Comparison of ENCODE assay signal across 27 cellular contexts in the genomic region with DNA sequence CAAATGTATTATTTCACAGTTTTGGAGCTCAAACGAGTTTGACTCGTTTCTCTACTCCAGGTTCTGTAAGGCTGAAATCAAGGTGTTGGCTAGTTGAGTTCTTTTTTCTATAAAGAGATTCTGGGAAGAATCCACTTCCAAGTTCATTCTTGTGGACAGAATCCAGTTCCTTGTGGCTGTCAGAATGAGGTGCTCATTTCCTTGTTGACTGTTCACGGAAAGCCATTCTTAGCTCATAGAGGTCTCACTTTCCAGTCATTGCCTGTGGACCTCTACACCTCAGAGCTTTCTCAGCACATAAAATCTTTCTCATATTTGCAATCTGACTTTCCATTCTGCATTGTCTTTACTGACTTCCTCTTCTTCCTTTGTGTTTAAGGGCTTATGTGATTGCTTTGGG.
"Had no signal": no experiment of that assay in that cellular context is flagged by ENCODE, and none has a peak within 500 bp of the region (broad histone marks: within the 10 kb centered on the region; RNA-seq: fewer than 3 reads in every experiment).

No MANE protein-coding gene starts in this region.

- H3K36me3 Mint-ChIP-seq: immature natural killer cell; memory B cell; naive B cell; naive thymus-derived CD8-positive, alpha-beta T cell had no signal

- H3K4me2 ChIP-seq: hepatocyte had no signal

- H3K27ac ChIP-seq: coronary artery, dorsolateral prefrontal cortex, epithelial cell of prostate, esophagus muscularis mucosa, foreskin keratinocyte, gastroesophageal sphincter, heart left ventricle, hepatocyte, left lung, lower lobe of right lung had no signal

- ATAC-seq: foreskin keratinocyte; gastroesophageal sphincter; heart left ventricle; left lung; left ventricle myocardium superior; lower lobe of right lung; naive thymus-derived CD8-positive, alpha-beta T cell had no signal

- H3K4me3 Mint-ChIP-seq: immature natural killer cell; memory B cell; naive B cell; naive thymus-derived CD8-positive, alpha-beta T cell had no signal

- H3K79me2 ChIP-seq: hepatocyte had no signal

- FAIRE-seq: endothelial cell of umbilical vein, frontal cortex, kidney had no signal

- H3K4me1 ChIP-seq: esophagus muscularis mucosa, foreskin keratinocyte, gastroesophageal sphincter, heart left ventricle, left lung, lower lobe of right lung had no signal

- H3K9me3 Mint-ChIP-seq: immature natural killer cell, memory B cell had no signal

- H3K27ac Mint-ChIP-seq: immature natural killer cell; memory B cell; naive B cell; naive thymus-derived CD8-positive, alpha-beta T cell had no signal

- H3K27me3 ChIP-seq: esophagus muscularis mucosa, foreskin keratinocyte, gastroesophageal sphincter, hepatocyte, left lung had no signal

- H3K9me3 ChIP-seq: esophagus muscularis mucosa, gastroesophageal sphincter, left lung, lower lobe of right lung had no signal

- H2AFZ ChIP-seq: hepatocyte had no signal

- H3K4me3 ChIP-seq: coronary artery, dorsolateral prefrontal cortex, esophagus muscularis mucosa, gastroesophageal sphincter, heart left ventricle, hepatocyte, left lung, lower lobe of right lung had no signal

- DNase-seq: dermis blood vessel endothelial cell; dorsolateral prefrontal cortex; effector CD4-positive, alpha-beta T cell; effector memory CD4-positive, alpha-beta T cell; erythroblast; foreskin keratinocyte; heart left ventricle; hypothalamus; immature natural killer cell; islet precursor cell; kidney; kidney glomerular epithelial cell; left lung; left ventricle myocardium superior; lower lobe of right lung; mesendoderm; midbrain; naive B cell; naive thymus-derived CD8-positive, alpha-beta T cell had no signal

- H3K4me1 Mint-ChIP-seq: immature natural killer cell; memory B cell; naive B cell; naive thymus-derived CD8-positive, alpha-beta T cell had no signal

- H3K36me3 ChIP-seq: esophagus muscularis mucosa, gastroesophageal sphincter, heart left ventricle, left lung, lower lobe of right lung had no signal
